In genomic region chr11:35009191-35009940, GRCh38 we compare ENCODE assay signal across 10 cellular contexts.
A peak's percentile ranks its signal among the peaks of the same experiment; 100 is the strongest.
DNase-seq lines count a peak whose midpoint lies in the region; ATAC-seq and TF ChIP-seq lines count a peak whose summit lies in the region.
"Had no signal": no experiment of that assay in that cellular context is flagged by ENCODE, and none has a peak within 500 bp of the region (broad histone marks: within the 10 kb centered on the region; RNA-seq: fewer than 3 reads in every experiment).

No MANE protein-coding gene starts in this region.

- no peak overlapping the region for H3K4me3 ChIP-seq in AG04450 (ENCODE audit: low read depth, low read length)
- H3K4me3 ChIP-seq in lower lobe of right lung = no peak overlapping the region
- H3K4me3 ChIP-seq: SK-N-MC had no signal

- TF ChIP-seq CTCF in AG04450 (IDR thresholded peaks at IDR 0.05; ENCODE audit: low read depth, low read length) = 0 out of 2 replicates have a peak, but pooled peaks have one; percentile 9
- no peak for TF ChIP-seq CTCF in lower lobe of right lung (IDR thresholded peaks at IDR 0.05)

- peak; percentile 25; the same call in 1 of the 2 replicates for TF ChIP-seq RAD21 in Ishikawa (IDR thresholded peaks at IDR 0.05; ENCODE audit: low read depth)

- H3K9me3 ChIP-seq in AG04450 (ENCODE audit: control insufficient read depth, insufficient read depth, low read length) = no peaks in the 10 kb centered on the region
- H3K9me3 ChIP-seq in lower lobe of right lung = no peaks in the 10 kb centered on the region

- CTCF ChIA-PET in AG04450 (lab: Charles Lee) = interaction anchor here (0.8 to 1.6 kb wide), 4 partner anchors 9 to 92 kb away, joined by 3 to 5 read pairs (median 3); no protein-coding TSS in a partner anchor

- H3K27ac ChIP-seq in AG04450 (ENCODE audit: low read depth, low read length) = no peak overlapping the region
- H3K27ac ChIP-seq in lower lobe of right lung = no peak overlapping the region
- H3K27ac ChIP-seq: SK-N-MC had no signal

- intact Hi-C loops in lower lobe of right lung (cut with DNase I) = no loop called here

- H3K27ac Mint-ChIP-seq in activated naive CD4-positive, alpha-beta T cell treated with anti-CD3 and anti-CD28 coated beads, Interleukin-2, amount 50 U/mL, for 72 hours = no peak overlapping the region

- DNase-seq in AG04450 (ENCODE audit: low read depth, low spot score) (no peak), amniotic epithelial cell (ENCODE audit: low read depth) (peak; percentile 76), lower lobe of right lung (no peak), OCI-M2 (lab: John Stamatoyannopoulos, UW; ENCODE audit: unreplicated experiment) (no peak)
- no peak for DNase-seq in activated naive CD4-positive, alpha-beta T cell treated with anti-CD3 and anti-CD28 coated beads, Interleukin-2, amount 50 U/mL, for 72 hours (ENCODE audit: low spot score in 2 of 2)
- no peak for DNase-seq in activated naive CD4-positive, alpha-beta T cell treated with anti-CD3 and anti-CD28 coated beads, Interleukin-2, amount 50 U/mL, for 16 hours
- DNase-seq: right cardiac atrium had no signal

- H3K4me1 ChIP-seq in lower lobe of right lung = peaks cover 44% of the 10 kb centered on the region

- POLR2A ChIA-PET in AG04450 (lab: Yijun Ruan, JAX) = interaction anchor here (0.7 to 1.6 kb wide), 3 partner anchors 9 to 130 kb away, joined by 3 to 5 read pairs (median 3); no protein-coding TSS in a partner anchor

- no peaks in the 10 kb centered on the region for H3K9me3 Mint-ChIP-seq in activated naive CD4-positive, alpha-beta T cell treated with anti-CD3 and anti-CD28 coated beads, Interleukin-2, amount 50 U/mL, for 72 hours

- H3K27me3 ChIP-seq in AG04450 (ENCODE audit: control insufficient read depth, insufficient read depth, low read length) (no peaks in the 10 kb centered on the region), lower lobe of right lung (ENCODE audit: low read depth) (no peaks in the 10 kb centered on the region)

- peak; percentile 96 for TF ChIP-seq EP300 in Ishikawa (IDR thresholded peaks at IDR 0.05; ENCODE audit: borderline replicate concordance)

- H3K36me3 ChIP-seq in lower lobe of right lung = no peaks in the 10 kb centered on the region

- H3K36me3 Mint-ChIP-seq in activated naive CD4-positive, alpha-beta T cell treated with anti-CD3 and anti-CD28 coated beads, Interleukin-2, amount 50 U/mL, for 72 hours = peaks cover 0 to 4% of the 10 kb centered on the region in 2 donors

- ATAC-seq in lower lobe of right lung (peak; percentile 48 to 63), HG03457 (IDR thresholded peaks at IDR 0.05; ENCODE audit: unreplicated experiment) (no peak)
- no peak for ATAC-seq in activated naive CD4-positive, alpha-beta T cell treated with anti-CD3 and anti-CD28 coated beads, Interleukin-2, amount 50 U/mL, for 72 hours
- ATAC-seq: right cardiac atrium had no signal

TF ChIP-seq in Ishikawa, 13 proteins besides CTCF, POLR2A, EP300 and RAD21:
- TF ChIP-seq MAX (IDR thresholded peaks at IDR 0.05) = peak; percentile 94
- peak; percentile 97 for TF ChIP-seq NFIC (IDR thresholded peaks at IDR 0.05)
- peak; percentile 97 for TF ChIP-seq FOXM1 (IDR thresholded peaks at IDR 0.05; ENCODE audit: borderline replicate concordance, low read depth)
- no peak; the same call in 1 of the 2 replicates for TF ChIP-seq TAF1 (IDR thresholded peaks at IDR 0.05; ENCODE audit: low read depth)
- peak; percentile 85 for TF ChIP-seq TEAD4 (IDR thresholded peaks at IDR 0.05)
- 0 out of 2 replicates have a peak, but pooled peaks have one; percentile 19 for TF ChIP-seq ZBTB7A (IDR thresholded peaks at IDR 0.05; ENCODE audit: low read depth)
- TF ChIP-seq REST (IDR thresholded peaks at IDR 0.05; ENCODE audit: low read depth) = no peak
- TF ChIP-seq EGR1 (IDR thresholded peaks at IDR 0.05) = no peak
- peak; percentile 95 for TF ChIP-seq TCF12 (IDR thresholded peaks at IDR 0.05; ENCODE audit: low read depth)
- TF ChIP-seq USF1 (IDR thresholded peaks at IDR 0.05) = peak; percentile 74
- no peak for TF ChIP-seq YY1 (IDR thresholded peaks at IDR 0.05; ENCODE audit: low read depth)
- peak; percentile 96 for TF ChIP-seq CEBPB (IDR thresholded peaks at IDR 0.05)
- no peak for TF ChIP-seq CREB1 (IDR thresholded peaks at IDR 0.05; ENCODE audit: low read depth)

Comparison
In these comparisons a context has a peak if more than half of its experiments do, and no peak if none do; other contexts are left out.
1. ATAC-seq: peak in lower lobe of right lung (2 of 2); none in activated naive CD4-positive, alpha-beta T cell treated with anti-CD3 and anti-CD28 coated beads, Interleukin-2, amount 50 U/mL, for 72 hours (0 of 2) and HG03457 (single experiment).